1 cellular context compared by ENCODE assay signal in the genomic region with DNA sequence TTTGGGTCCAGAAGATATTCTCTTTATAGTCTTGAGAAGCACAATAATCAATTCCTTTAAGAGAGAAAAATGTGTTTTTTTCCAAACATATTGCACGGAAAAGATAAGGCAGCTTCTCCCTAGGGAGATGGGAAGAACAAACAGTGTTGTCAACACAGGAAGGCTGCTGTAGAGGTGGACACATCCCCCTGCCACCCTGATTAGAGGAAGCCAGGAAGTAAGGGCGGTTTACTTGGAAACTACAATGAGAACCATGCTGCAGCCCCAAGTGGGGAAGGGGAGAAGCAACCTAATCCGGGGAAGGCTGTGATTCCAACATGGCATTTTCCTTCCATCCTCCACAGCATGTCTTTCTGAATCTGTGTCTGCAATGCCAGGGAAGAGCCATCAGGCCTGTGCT.
TF ChIP-seq lines count a peak whose summit lies in the region.

No MANE protein-coding gene starts in this region.

TF ChIP-seq in HepG2, 621 proteins besides CTCF, POLR2A, EP300 and RAD21 (continued from another document and continues in another):
- TF ChIP-seq NR2F2 (IDR thresholded peaks at IDR 0.05; ENCODE audit: borderline replicate concordance, low read depth) (no peak), SMAD1 (CRISPR knock-in tag; IDR thresholded peaks at IDR 0.05; ENCODE audit: borderline replicate concordance, low read depth) (no peak), SIN3A (IDR thresholded peaks at IDR 0.05; ENCODE audit: borderline replicate concordance, low read depth, low read length) (no peak), ZNF644 (CRISPR knock-in tag; IDR thresholded peaks at IDR 0.05; ENCODE audit: low read depth) (peak; percentile 68), ZNF563 (CRISPR knock-in tag; IDR thresholded peaks at IDR 0.05) (no peak), ZNF274 (CRISPR knock-in tag; IDR thresholded peaks at IDR 0.05) (no peak), ZNF883 (CRISPR knock-in tag; IDR thresholded peaks at IDR 0.05; ENCODE audit: not compliant biosample characterization) (no peak), ZC3H4 (CRISPR knock-in tag; IDR thresholded peaks at IDR 0.05; ENCODE audit: borderline replicate concordance) (no peak), SMAD3 (CRISPR knock-in tag; IDR thresholded peaks at IDR 0.05) (no peak), KLF12 (CRISPR knock-in tag; IDR thresholded peaks at IDR 0.05; ENCODE audit: borderline replicate concordance) (no peak), ZNF547 (CRISPR knock-in tag; IDR thresholded peaks at IDR 0.05) (no peak), DR1 (CRISPR knock-in tag; IDR thresholded peaks at IDR 0.05) (no peak), MAF1 (CRISPR knock-in tag; IDR thresholded peaks at IDR 0.05; ENCODE audit: borderline replicate concordance) (no peak), CHD4 (IDR thresholded peaks at IDR 0.05; ENCODE audit: borderline replicate concordance, low read length) (no peak), ZNF333 (CRISPR knock-in tag; IDR thresholded peaks at IDR 0.05; ENCODE audit: borderline replicate concordance) (no peak), ZNF20 (CRISPR knock-in tag; IDR thresholded peaks at IDR 0.05) (no peak), ZSCAN12 (CRISPR knock-in tag; IDR thresholded peaks at IDR 0.05) (no peak), ZNF776 (CRISPR knock-in tag; IDR thresholded peaks at IDR 0.05) (no peak), ZFP82 (CRISPR knock-in tag; IDR thresholded peaks at IDR 0.05; ENCODE audit: borderline replicate concordance) (0 out of 2 replicates have a peak, but pooled peaks have one; percentile 31), PCBP1 (IDR thresholded peaks at IDR 0.05; ENCODE audit: borderline replicate concordance, low read depth, low read length) (no peak), ZNF660 (CRISPR knock-in tag; IDR thresholded peaks at IDR 0.05; ENCODE audit: borderline replicate concordance, low read depth) (no peak), HDAC1 (CRISPR knock-in tag; IDR thresholded peaks at IDR 0.05) (0 out of 2 replicates have a peak, but pooled peaks have one; percentile 27), TRIM22 (IDR thresholded peaks at IDR 0.05) (no peak), GTF3A (CRISPR knock-in tag; conservative IDR thresholded peaks at IDR 0.05) (no peak), ZXDC (CRISPR knock-in tag; IDR thresholded peaks at IDR 0.05) (no peak), AGO2 (optimal IDR thresholded peaks at IDR 0.05; ENCODE audit: low read depth, low read length) (no peak), ZNF335 (CRISPR knock-in tag; IDR thresholded peaks at IDR 0.05) (no peak), ZNF713 (CRISPR knock-in tag; IDR thresholded peaks at IDR 0.05) (no peak), SALL2 (CRISPR knock-in tag; IDR thresholded peaks at IDR 0.05) (no peak)
- TF ChIP-seq, protein P1, sequence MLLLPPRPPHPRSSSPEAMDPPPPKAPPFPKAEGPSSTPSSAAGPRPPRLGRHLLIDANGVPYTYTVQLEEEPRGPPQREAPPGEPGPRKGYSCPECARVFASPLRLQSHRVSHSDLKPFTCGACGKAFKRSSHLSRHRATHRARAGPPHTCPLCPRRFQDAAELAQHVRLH (CRISPR knock-in tag; IDR thresholded peaks at IDR 0.05; ENCODE audit: borderline replicate concordance, low read depth): no peak
- TF ChIP-seq, protein P2, sequence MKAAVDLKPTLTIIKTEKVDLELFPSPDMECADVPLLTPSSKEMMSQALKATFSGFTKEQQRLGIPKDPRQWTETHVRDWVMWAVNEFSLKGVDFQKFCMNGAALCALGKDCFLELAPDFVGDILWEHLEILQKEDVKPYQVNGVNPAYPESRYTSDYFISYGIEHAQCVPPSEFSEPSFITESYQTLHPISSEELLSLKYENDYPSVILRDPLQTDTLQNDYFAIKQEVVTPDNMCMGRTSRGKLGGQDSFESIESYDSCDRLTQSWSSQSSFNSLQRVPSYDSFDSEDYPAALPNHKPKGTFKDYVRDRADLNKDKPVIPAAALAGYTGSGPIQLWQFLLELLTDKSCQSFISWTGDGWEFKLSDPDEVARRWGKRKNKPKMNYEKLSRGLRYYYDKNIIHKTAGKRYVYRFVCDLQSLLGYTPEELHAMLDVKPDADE (CRISPR knock-in tag; IDR thresholded peaks at IDR 0.05): no peak
- TF ChIP-seq, protein P3, sequence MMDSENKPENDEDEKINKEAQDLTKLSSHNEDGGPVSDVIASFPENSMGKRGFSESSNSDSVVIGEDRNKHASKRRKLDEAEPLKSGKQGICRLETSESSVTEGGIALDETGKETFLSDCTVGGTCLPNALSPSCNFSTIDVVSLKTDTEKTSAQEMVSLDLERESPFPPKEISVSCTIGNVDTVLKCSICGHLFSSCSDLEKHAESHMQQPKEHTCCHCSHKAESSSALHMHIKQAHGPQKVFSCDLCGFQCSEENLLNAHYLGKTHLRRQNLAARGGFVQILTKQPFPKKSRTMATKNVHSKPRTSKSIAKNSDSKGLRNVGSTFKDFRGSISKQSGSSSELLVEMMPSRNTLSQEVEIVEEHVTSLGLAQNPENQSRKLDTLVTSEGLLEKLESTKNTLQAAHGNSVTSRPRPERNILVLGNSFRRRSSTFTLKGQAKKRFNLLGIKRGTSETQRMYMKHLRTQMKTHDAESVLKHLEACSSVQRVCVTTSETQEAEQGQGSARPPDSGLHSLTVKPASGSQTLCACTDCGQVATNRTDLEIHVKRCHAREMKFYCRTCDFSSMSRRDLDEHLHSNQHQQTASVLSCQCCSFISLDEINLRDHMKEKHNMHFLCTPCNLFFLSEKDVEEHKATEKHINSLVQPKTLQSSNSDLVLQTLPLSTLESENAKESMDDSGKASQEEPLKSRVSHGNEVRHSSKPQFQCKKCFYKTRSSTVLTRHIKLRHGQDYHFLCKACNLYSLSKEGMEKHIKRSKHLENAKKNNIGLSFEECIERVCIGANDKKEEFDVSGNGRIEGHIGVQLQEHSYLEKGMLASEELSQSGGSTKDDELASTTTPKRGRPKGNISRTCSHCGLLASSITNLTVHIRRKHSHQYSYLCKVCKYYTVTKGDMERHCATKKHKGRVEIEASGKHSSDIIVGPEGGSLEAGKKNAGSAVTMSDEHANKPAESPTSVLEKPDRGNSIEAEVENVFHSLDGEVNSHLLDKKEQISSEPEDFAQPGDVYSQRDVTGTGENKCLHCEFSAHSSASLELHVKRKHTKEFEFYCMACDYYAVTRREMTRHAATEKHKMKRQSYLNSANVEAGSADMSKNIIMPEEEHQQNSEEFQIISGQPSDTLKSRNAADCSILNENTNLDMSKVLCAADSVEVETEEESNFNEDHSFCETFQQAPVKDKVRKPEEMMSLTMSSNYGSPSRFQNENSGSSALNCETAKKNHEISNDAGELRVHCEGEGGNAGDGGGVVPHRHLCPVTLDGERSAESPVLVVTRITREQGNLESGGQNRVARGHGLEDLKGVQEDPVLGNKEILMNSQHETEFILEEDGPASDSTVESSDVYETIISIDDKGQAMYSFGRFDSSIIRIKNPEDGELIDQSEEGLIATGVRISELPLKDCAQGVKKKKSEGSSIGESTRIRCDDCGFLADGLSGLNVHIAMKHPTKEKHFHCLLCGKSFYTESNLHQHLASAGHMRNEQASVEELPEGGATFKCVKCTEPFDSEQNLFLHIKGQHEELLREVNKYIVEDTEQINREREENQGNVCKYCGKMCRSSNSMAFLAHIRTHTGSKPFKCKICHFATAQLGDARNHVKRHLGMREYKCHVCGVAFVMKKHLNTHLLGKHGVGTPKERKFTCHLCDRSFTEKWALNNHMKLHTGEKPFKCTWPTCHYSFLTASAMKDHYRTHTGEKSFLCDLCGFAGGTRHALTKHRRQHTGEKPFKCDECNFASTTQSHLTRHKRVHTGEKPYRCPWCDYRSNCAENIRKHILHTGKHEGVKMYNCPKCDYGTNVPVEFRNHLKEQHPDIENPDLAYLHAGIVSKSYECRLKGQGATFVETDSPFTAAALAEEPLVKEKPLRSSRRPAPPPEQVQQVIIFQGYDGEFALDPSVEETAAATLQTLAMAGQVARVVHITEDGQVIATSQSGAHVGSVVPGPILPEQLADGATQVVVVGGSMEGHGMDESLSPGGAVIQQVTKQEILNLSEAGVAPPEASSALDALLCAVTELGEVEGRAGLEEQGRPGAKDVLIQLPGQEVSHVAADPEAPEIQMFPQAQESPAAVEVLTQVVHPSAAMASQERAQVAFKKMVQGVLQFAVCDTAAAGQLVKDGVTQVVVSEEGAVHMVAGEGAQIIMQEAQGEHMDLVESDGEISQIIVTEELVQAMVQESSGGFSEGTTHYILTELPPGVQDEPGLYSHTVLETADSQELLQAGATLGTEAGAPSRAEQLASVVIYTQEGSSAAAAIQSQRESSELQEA (CRISPR knock-in tag; IDR thresholded peaks at IDR 0.05; ENCODE audit: not compliant biosample characterization): no peak
- TF ChIP-seq, protein P4, sequence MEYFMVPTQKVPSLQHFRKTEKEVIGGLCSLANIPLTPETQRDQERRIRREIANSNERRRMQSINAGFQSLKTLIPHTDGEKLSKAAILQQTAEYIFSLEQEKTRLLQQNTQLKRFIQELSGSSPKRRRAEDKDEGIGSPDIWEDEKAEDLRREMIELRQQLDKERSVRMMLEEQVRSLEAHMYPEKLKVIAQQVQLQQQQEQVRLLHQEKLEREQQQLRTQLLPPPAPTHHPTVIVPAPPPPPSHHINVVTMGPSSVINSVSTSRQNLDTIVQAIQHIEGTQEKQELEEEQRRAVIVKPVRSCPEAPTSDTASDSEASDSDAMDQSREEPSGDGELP (IDR thresholded peaks at IDR 0.05; ENCODE audit: borderline replicate concordance, low read depth): no peak
- TF ChIP-seq, protein P5, sequence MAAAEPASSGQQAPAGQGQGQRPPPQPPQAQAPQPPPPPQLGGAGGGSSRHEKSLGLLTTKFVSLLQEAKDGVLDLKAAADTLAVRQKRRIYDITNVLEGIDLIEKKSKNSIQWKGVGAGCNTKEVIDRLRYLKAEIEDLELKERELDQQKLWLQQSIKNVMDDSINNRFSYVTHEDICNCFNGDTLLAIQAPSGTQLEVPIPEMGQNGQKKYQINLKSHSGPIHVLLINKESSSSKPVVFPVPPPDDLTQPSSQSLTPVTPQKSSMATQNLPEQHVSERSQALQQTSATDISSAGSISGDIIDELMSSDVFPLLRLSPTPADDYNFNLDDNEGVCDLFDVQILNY (CRISPR knock-in tag; conservative IDR thresholded peaks at IDR 0.05): no peak
- TF ChIP-seq, protein P6, sequence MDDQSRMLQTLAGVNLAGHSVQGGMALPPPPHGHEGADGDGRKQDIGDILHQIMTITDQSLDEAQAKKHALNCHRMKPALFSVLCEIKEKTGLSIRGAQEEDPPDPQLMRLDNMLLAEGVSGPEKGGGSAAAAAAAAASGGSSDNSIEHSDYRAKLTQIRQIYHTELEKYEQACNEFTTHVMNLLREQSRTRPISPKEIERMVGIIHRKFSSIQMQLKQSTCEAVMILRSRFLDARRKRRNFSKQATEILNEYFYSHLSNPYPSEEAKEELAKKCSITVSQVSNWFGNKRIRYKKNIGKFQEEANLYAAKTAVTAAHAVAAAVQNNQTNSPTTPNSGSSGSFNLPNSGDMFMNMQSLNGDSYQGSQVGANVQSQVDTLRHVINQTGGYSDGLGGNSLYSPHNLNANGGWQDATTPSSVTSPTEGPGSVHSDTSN (CRISPR knock-in tag; IDR thresholded peaks at IDR 0.05; ENCODE audit: borderline replicate concordance): no peak
- TF ChIP-seq, protein P7, sequence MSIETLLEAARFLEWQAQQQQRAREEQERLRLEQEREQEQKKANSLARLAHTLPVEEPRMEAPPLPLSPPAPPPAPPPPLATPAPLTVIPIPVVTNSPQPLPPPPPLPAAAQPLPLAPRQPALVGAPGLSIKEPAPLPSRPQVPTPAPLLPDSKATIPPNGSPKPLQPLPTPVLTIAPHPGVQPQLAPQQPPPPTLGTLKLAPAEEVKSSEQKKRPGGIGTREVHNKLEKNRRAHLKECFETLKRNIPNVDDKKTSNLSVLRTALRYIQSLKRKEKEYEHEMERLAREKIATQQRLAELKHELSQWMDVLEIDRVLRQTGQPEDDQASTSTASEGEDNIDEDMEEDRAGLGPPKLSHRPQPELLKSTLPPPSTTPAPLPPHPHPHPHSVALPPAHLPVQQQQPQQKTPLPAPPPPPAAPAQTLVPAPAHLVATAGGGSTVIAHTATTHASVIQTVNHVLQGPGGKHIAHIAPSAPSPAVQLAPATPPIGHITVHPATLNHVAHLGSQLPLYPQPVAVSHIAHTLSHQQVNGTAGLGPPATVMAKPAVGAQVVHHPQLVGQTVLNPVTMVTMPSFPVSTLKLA (IDR thresholded peaks at IDR 0.05): no peak
